ENCODE assay signal across 11 cellular contexts in the genomic region with DNA sequence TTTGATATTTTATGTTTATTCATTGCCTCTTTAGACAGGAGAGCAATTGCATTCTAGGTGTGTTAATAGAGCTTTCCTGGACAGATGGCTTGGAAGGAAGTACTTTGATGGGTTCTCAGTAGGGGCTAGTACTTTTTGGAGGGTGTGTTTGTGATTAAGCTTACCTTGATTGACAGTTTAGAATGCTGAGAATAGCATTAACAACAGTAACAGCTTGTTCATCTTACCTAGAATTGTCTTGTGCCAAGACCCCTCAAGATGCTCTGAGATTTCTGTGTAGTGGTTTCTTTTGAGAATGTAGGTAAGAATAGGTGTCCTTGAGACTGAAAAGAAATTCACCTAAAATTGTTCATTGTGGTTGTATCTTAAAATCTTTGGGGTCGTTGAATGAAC. TPM values are rescaled to one million over a fixed set of nuclear protein-coding genes. Genes with fewer than 3 reads are reported as not detected.
DNase-seq lines count a peak whose midpoint lies in the region; ATAC-seq and TF ChIP-seq lines count a peak whose summit lies in the region.
"Had no signal": no experiment of that assay in that cellular context is flagged by ENCODE, and none has a peak within 500 bp of the region (broad histone marks: within the 10 kb centered on the region; RNA-seq: fewer than 3 reads in every experiment).

No MANE protein-coding gene starts in this region.

- H3K79me2 ChIP-seq in PC-3 (ENCODE audit: low read length): peaks cover 99% of the 10 kb centered on the region

- BruUV-seq in PC-3 (replicated peaks; lab: Mats Ljungman, UMichigan): no TSS peak

- no peak for DNase-seq in T-helper 1 cell
- no peak for DNase-seq in PC-3
- DNase-seq in cerebellar nuclear complex (lab: John Stamatoyannopoulos, UW): peak; percentile 71 to 81
- DNase-seq in spleen: no peak
- no peak for DNase-seq in HT-29 (ENCODE audit: low spot score)
- DNase-seq in NCI-H1436 treated with DMSO at 0.1 percent for 48 hours (lab: John Stamatoyannopoulos, UW): no peak
- DNase-seq: kidney, NCI-H187 had no signal

- H3K4me1 Mint-ChIP-seq in T-helper 1 cell treated with Interleukin-12 subunit alpha and Interleukin-12 subunit beta and Interleukin-4 antibody, amounts not matched to agents 30 μg/mL and 1 μg/mL, for 36 hours (ENCODE audit: low read depth): peaks cover 64% of the 10 kb centered on the region

- no peak overlapping the region for H3K27ac Mint-ChIP-seq in T-helper 1 cell treated with Interleukin-12 subunit alpha and Interleukin-12 subunit beta and Interleukin-4 antibody, amounts not matched to agents 30 μg/mL and 1 μg/mL, for 36 hours
- H3K27ac Mint-ChIP-seq: progenitor cell of endocrine pancreas had no signal

- H3K9me2 ChIP-seq in PC-3 (replicated peaks; ENCODE audit: low read length): no peaks in the 10 kb centered on the region

- H3K9me3 ChIP-seq in PC-3 (ENCODE audit: low read length) (no peaks in the 10 kb centered on the region), spleen (no peaks in the 10 kb centered on the region)

- peaks cover 80% of the 10 kb centered on the region for H4K20me1 ChIP-seq in PC-3 (ENCODE audit: low read length)

- H3K27me3 ChIP-seq in PC-3 (ENCODE audit: low read length) (no peaks in the 10 kb centered on the region), spleen (replicated peaks in 1 of 7) (no peaks in the 10 kb centered on the region)

- H3K4me2 ChIP-seq in PC-3 (ENCODE audit: low read length): peak overlapping the region; percentile 91

- H3K27ac ChIP-seq in PC-3 (ENCODE audit: low read length) (peak overlapping the region; percentile 85), spleen (peak overlapping the region in 5 of 8 donors; percentile 6 to 100 (median 31))

- peak overlapping the region; percentile 30 for H3K4me3 Mint-ChIP-seq in T-helper 1 cell treated with Interleukin-12 subunit alpha and Interleukin-12 subunit beta and Interleukin-4 antibody, amounts not matched to agents 30 μg/mL and 1 μg/mL, for 36 hours

- CTCF ChIA-PET in PC-3 (lab: Charles Lee): no interaction called here

- H3K9me3 Mint-ChIP-seq in T-helper 1 cell treated with Interleukin-12 subunit alpha and Interleukin-12 subunit beta and Interleukin-4 antibody, amounts not matched to agents 30 μg/mL and 1 μg/mL, for 36 hours: no peaks in the 10 kb centered on the region

- H3K4me1 ChIP-seq in PC-3 (ENCODE audit: insufficient read depth, low read length): peaks cover 77% of the 10 kb centered on the region
- H3K4me1 ChIP-seq in spleen: peaks cover 70 to 100% (median 98%) of the 10 kb centered on the region in 6 donors

- POLR2A ChIA-PET in PC-3 (lab: Charles Lee; ENCODE audit: unreplicated experiment): interaction anchor here (0.7 kb wide), 1 partner anchor 48 kb away, joined by 3 read pairs; no protein-coding TSS in a partner anchor

- H3K27me3 Mint-ChIP-seq in T-helper 1 cell treated with Interleukin-12 subunit alpha and Interleukin-12 subunit beta and Interleukin-4 antibody, amounts not matched to agents 30 μg/mL and 1 μg/mL, for 36 hours (ENCODE audit: low read depth): no peaks in the 10 kb centered on the region
- H3K27me3 Mint-ChIP-seq: progenitor cell of endocrine pancreas had no signal

- peak overlapping the region; percentile 64 for H3K4me3 ChIP-seq in PC-3 (ENCODE audit: low read length)
- H3K4me3 ChIP-seq in spleen: no peak overlapping the region

- ATAC-seq in PC-3: no peak; the same call in 1 of the 2 replicates
- ATAC-seq in HG02623 (IDR thresholded peaks at IDR 0.05; ENCODE audit: unreplicated experiment): no peak

- TF ChIP-seq CTCF in PC-3 (conservative IDR thresholded peaks at IDR 0.05; ENCODE audit: low read depth, low read length) (no peak), spleen (IDR thresholded peaks at IDR 0.05 in 8 of 11, conservative IDR thresholded peaks at IDR 0.05 in 3 of 11) (no peak)

- no peak overlapping the region for H2AFZ ChIP-seq in PC-3 (ENCODE audit: low read length)

- H3K36me3 Mint-ChIP-seq in T-helper 1 cell treated with Interleukin-12 subunit alpha and Interleukin-12 subunit beta and Interleukin-4 antibody, amounts not matched to agents 30 μg/mL and 1 μg/mL, for 36 hours (ENCODE audit: low read depth): peaks cover 3% of the 10 kb centered on the region

- H3F3A ChIP-seq in PC-3 (ENCODE audit: low read length, unreplicated experiment): peaks cover 7% of the 10 kb centered on the region

- intact Hi-C loops in PC-3 (cut with micrococcal nuclease) (no loop called here), spleen (cut with DNase I; ENCODE audit: low total_unique reads) (no loop called here)

- H3K36me3 ChIP-seq in PC-3 (ENCODE audit: low read depth, low read length) (no peaks in the 10 kb centered on the region), spleen (no peaks in the 10 kb centered on the region)

- peak overlapping the region; percentile 28; the same call in 1 of the 2 replicates for H3K9ac ChIP-seq in PC-3 (ENCODE audit: low read length)

- TF ChIP-seq POLR2A in spleen (IDR thresholded peaks at IDR 0.05): no peak

- 30 to 71% (median 60%) methylated on average over 1 of the region's 1 CpG for WGBS in spleen, 5 donors

RNA-seq across cellular contexts. Expression of a gene that starts 6.2 kb away (rescaled TPM):
- 26.9 and 27.3 TPM in 2 replicates for total RNA-seq in PC-3 (2014; rRNA removed)
- total RNA-seq in spleen: 100 to 1,000 TPM in 4 of 7 donors, 10 to 100 TPM in 3; 82.0 to 136 (median 112) TPM
- polyA plus RNA-seq in spleen: 10 to 100 TPM; 29.5 to 48.4 (median 38.4) TPM
- 39.4 and 47.6 TPM in 2 replicates for total RNA-seq in HT-29 (2014; rRNA removed; shearing (Covaris generic))

Comparison
In these comparisons a context has a peak if more than half of its experiments do, and no peak if none do; other contexts are left out.
1. DNase-seq: peak in cerebellar nuclear complex (2 of 2); none in T-helper 1 cell (0 of 5), PC-3 (single experiment), spleen (single experiment), HT-29 (single experiment) and NCI-H1436 treated with DMSO at 0.1 percent for 48 hours (single experiment).